8 cellular contexts compared by ENCODE assay signal in genomic region chr3:50345008-50345407, GRCh38. TPM values are rescaled to one million over a fixed set of nuclear protein-coding genes. Genes with fewer than 3 reads are reported as not detected.
A peak's percentile ranks its signal among the peaks of the same experiment; 100 is the strongest.
DNase-seq lines count a peak whose midpoint lies in the region; ATAC-seq and TF ChIP-seq lines count a peak whose summit lies in the region.

No MANE protein-coding gene starts in this region.

- 55% methylated on average over 6 of the region's 8 CpGs for WGBS in prostate gland

- no TSS peak for BruUV-seq in Panc1 (replicated peaks; lab: Mats Ljungman, UMichigan)

- CTCF ChIA-PET in Panc1 (lab: Charles Lee), result no interaction called here

- in situ Hi-C loops in Panc1 (cut with HindIII; ENCODE audit: low pct_unique_long_range_greater_than_20kb, low sequenced_read_pairs), result no loop called here
- in situ Hi-C loops in GM13977 (cut with MboI; ENCODE audit: low pct_unique_long_range_greater_than_20kb, low sequenced_read_pairs, unreplicated experiment), result loop anchor here (10.0 kb wide), 1 partner anchor 210 kb away; no protein-coding TSS in a partner anchor

- H3K27me3 ChIP-seq in Panc1 (ENCODE audit: control insufficient read depth, insufficient read depth, low read length) (no peaks in the 10 kb centered on the region), prostate gland (replicated peaks; ENCODE audit: insufficient read depth) (no peaks in the 10 kb centered on the region)

- intact Hi-C loops in Panc1 (cut with micrococcal nuclease; ENCODE audit: unreplicated experiment), result no loop called here
- intact Hi-C loops in prostate gland (cut with DNase I), result loop anchor here (10.0 kb wide), 1 partner anchor 1060 kb away; no protein-coding TSS in a partner anchor

- H3K4me1 ChIP-seq in ES-I3 (ENCODE audit: insufficient read depth, low read length), result no peaks in the 10 kb centered on the region
- H3K4me1 ChIP-seq in Panc1 (ENCODE audit: control insufficient read depth, insufficient read depth, low read length), result peaks cover 6% of the 10 kb centered on the region
- H3K4me1 ChIP-seq in prostate gland (replicated peaks), result peaks cover 10% of the 10 kb centered on the region

- no peak for ATAC-seq in Panc1

- no peak for TF ChIP-seq POLR2A in prostate gland (IDR thresholded peaks at IDR 0.05)

- H3K27ac ChIP-seq in Panc1 (ENCODE audit: low read length) (peak overlapping the region; percentile 18; the same call in 1 of the 2 replicates), prostate gland (no peak overlapping the region)

- POLR2A ChIA-PET in Panc1 (lab: Charles Lee), result interaction anchor here (0.6 to 0.8 kb wide), 2 partner anchors 9 to 17 kb away, joined by 4 to 14 read pairs; no protein-coding TSS in a partner anchor

- H3K9me3 ChIP-seq in ES-I3 (ENCODE audit: control insufficient read depth, insufficient read depth, low read length) (no peaks in the 10 kb centered on the region), Panc1 (ENCODE audit: control insufficient read depth, insufficient read depth, low read depth, low read length) (no peaks in the 10 kb centered on the region), prostate gland (no peaks in the 10 kb centered on the region)

- H3K36me3 ChIP-seq in ES-I3 (ENCODE audit: insufficient read depth, low read length), result no peaks in the 10 kb centered on the region
- no peaks in the 10 kb centered on the region for H3K36me3 ChIP-seq in Panc1 (ENCODE audit: control insufficient read depth, insufficient read depth, low read length)
- no peaks in the 10 kb centered on the region for H3K36me3 ChIP-seq in prostate gland

- H3K4me3 ChIP-seq in Panc1 (ENCODE audit: low read depth in 2 of 2, low read length in 2 of 2) (peak overlapping the region; percentile 47 to 68), fibroblast of mammary gland (ENCODE audit: control insufficient read depth, low read depth, low read length) (peak overlapping the region; percentile 42), prostate gland (peak overlapping the region; percentile 9 to 33)

- no peak for TF ChIP-seq CTCF in Panc1 (IDR thresholded peaks at IDR 0.05)
- no peak for TF ChIP-seq CTCF in fibroblast of mammary gland (conservative IDR thresholded peaks at IDR 0.05; ENCODE audit: control insufficient read depth, insufficient read depth, low read depth, low read length)
- no peak for TF ChIP-seq CTCF in prostate gland (IDR thresholded peaks at IDR 0.05)
- no peak for TF ChIP-seq CTCF in GM13977 (IDR thresholded peaks at IDR 0.05; ENCODE audit: extremely low read depth, insufficient read depth, missing control alignments)

- DNase-seq in Panc1 (ENCODE audit: low read depth, low spot score) (no peak), fibroblast of mammary gland (ENCODE audit: low read depth) (no peak), prostate gland (ENCODE audit: low spot score) (no peak), GDM1 (lab: John Stamatoyannopoulos, UW) (no peak), GM13977 (ENCODE audit: low spot score) (no peak), NCI-H2081 treated with DMSO at 0.1 percent for 48 hours (lab: John Stamatoyannopoulos, UW) (no peak), Kasumi-1 (lab: John Stamatoyannopoulos, UW) (no peak)

- peak overlapping the region; percentile 58; the same call in 1 of the 2 replicates for H3K9ac ChIP-seq in ES-I3 (ENCODE audit: low read depth, low read length)

RNA-seq across cellular contexts. Expression of gene ZMYND10, which starts 0.5 kb away (rescaled TPM):
- total RNA-seq in Panc1 (2021; ENCODE audit: unreplicated experiment), result 3.6 TPM
- polyA plus RNA-seq in Panc1 (2012; ENCODE audit: insufficient read length), result 3.9 TPM
- 10 to 100 TPM in 1 of 2 donors, 1 to 10 TPM in 1; 1.6 to 41.9 TPM for total RNA-seq in prostate gland

RNA-seq across cellular contexts. Expression of gene RASSF1, which starts 4.4 kb away (rescaled TPM):
- total RNA-seq in Panc1 (2021; ENCODE audit: unreplicated experiment), result 17.4 TPM
- polyA plus RNA-seq in Panc1 (2012; ENCODE audit: insufficient read length), result 15.2 TPM
- 10 to 100 TPM; 23.8 to 36.6 TPM for total RNA-seq in prostate gland

RNA-seq across cellular contexts. Expression of gene NPRL2, which starts 5.6 kb away (rescaled TPM):
- total RNA-seq in Panc1 (2021; ENCODE audit: unreplicated experiment), result 14.6 TPM
- polyA plus RNA-seq in Panc1 (2012; ENCODE audit: insufficient read length), result 22.5 TPM
- total RNA-seq in prostate gland, result 10 to 100 TPM; 22.8 to 32.1 TPM

RNA-seq across cellular contexts. Expression of gene CYB561D2, which starts 5.7 kb away (rescaled TPM):
- 27.5 TPM for total RNA-seq in Panc1 (2021; ENCODE audit: unreplicated experiment)
- polyA plus RNA-seq in Panc1 (2012; ENCODE audit: insufficient read length), result 30.4 TPM
- 10 to 100 TPM; 33.2 to 39.9 TPM for total RNA-seq in prostate gland

RNA-seq across cellular contexts. Expression of gene TMEM115, which starts 14.3 kb away (rescaled TPM):
- total RNA-seq in Panc1 (2021; ENCODE audit: unreplicated experiment) (30.2 TPM), prostate gland (10 to 100 TPM; 73.0 to 76.7 TPM)
- polyA plus RNA-seq in Panc1 (2012; ENCODE audit: insufficient read length), result 36.2 TPM
